ENCODE assay signal across 20 cellular contexts in genomic region chr10:42795701-42796100, GRCh38.
"Had no signal": no experiment of that assay in that cellular context is flagged by ENCODE, and none has a peak within 500 bp of the region (broad histone marks: within the 10 kb centered on the region; RNA-seq: fewer than 3 reads in every experiment).

No MANE protein-coding gene starts in this region.

- H3K27me3 Mint-ChIP-seq: natural killer cell treated with Interleukin-12 subunit alpha and Interleukin-12 subunit beta and Interleukin-15 and Interleukin-18, amount 100 ng/mL, for 72 hours; progenitor cell of endocrine pancreas had no signal

- H3K9me3 ChIP-seq: heart left ventricle, ovary, right lobe of liver, stomach had no signal

- FAIRE-seq: frontal cortex, islet of Langerhans had no signal

- ATAC-seq: heart left ventricle; left lobe of liver; natural killer cell treated with Interleukin-12 subunit alpha and Interleukin-12 subunit beta and Interleukin-15 and Interleukin-18, amount 100 ng/mL, for 72 hours; right lobe of liver had no signal

- DNase-seq: effector CD4-positive, alpha-beta T cell; endodermal cell; heart left ventricle; hippocampal formation; mammary epithelial cell; ovary; right lobe of liver; stimulated activated CD4-positive, alpha-beta T cell treated with anti-CD3 and anti-CD28 coated beads, Interleukin-1b, Interleukin-23, amount 100 ng/mL, for 48 hours; stimulated activated CD4-positive, alpha-beta T cell treated with anti-CD3 and anti-CD28 coated beads, Interleukin-4, amount 100 ng/mL, for 24 hours; stimulated activated naive CD4-positive, alpha-beta T cell; stomach; substantia nigra; trophoblast cell had no signal

- H3K4me1 Mint-ChIP-seq: endodermal cell, mesothelial cell of epicardium, neural progenitor cell had no signal

- H3K4me3 Mint-ChIP-seq: endodermal cell; mesothelial cell of epicardium; natural killer cell treated with Interleukin-12 subunit alpha and Interleukin-12 subunit beta and Interleukin-15 and Interleukin-18, amount 100 ng/mL, for 72 hours; neural progenitor cell had no signal

- H3K27ac Mint-ChIP-seq: endodermal cell; mesothelial cell of epicardium; natural killer cell treated with Interleukin-12 subunit alpha and Interleukin-12 subunit beta and Interleukin-15 and Interleukin-18, amount 100 ng/mL, for 72 hours; neural progenitor cell; progenitor cell of endocrine pancreas had no signal
